In genomic region chr11:117557321-117557720, GRCh38 we compare ENCODE assay signal across 20 cellular contexts.
DNase-seq lines count a peak whose midpoint lies in the region; ATAC-seq and TF ChIP-seq lines count a peak whose summit lies in the region.
"Had no signal": no experiment of that assay in that cellular context is flagged by ENCODE, and none has a peak within 500 bp of the region (broad histone marks: within the 10 kb centered on the region; RNA-seq: fewer than 3 reads in every experiment).

No MANE protein-coding gene starts in this region.

- H3K4me3 Mint-ChIP-seq in nephron progenitor cell: peak overlapping the region; percentile 17
- H3K4me3 Mint-ChIP-seq: B cell had no signal

- no peak for TF ChIP-seq CTCF in nephron progenitor cell (IDR thresholded peaks at IDR 0.05)
- no peak for TF ChIP-seq CTCF in upper lobe of right lung (IDR thresholded peaks at IDR 0.05)
- TF ChIP-seq CTCF in esophagus squamous epithelium (IDR thresholded peaks at IDR 0.05): no peak

- peaks cover 15% of the 10 kb centered on the region for H3K4me1 Mint-ChIP-seq in nephron progenitor cell
- H3K4me1 Mint-ChIP-seq: B cell had no signal

- H4K20me1 ChIP-seq in Karpas-422 (ENCODE audit: insufficient read depth, low read depth, low read length): no peaks in the 10 kb centered on the region

- H3K27me3 Mint-ChIP-seq in nephron progenitor cell (ENCODE audit: low read depth, poor library complexity): peaks cover 31% of the 10 kb centered on the region

- H3K9me2 ChIP-seq in Karpas-422 (replicated peaks; ENCODE audit: insufficient read depth, low read length): no peaks in the 10 kb centered on the region

- no peaks in the 10 kb centered on the region for H3K79me2 ChIP-seq in Karpas-422 (ENCODE audit: low read length)

- H3K36me3 ChIP-seq in Karpas-422 (ENCODE audit: insufficient read depth, low read length): no peaks in the 10 kb centered on the region
- H3K36me3 ChIP-seq in upper lobe of right lung: no peaks in the 10 kb centered on the region
- H3K36me3 ChIP-seq in esophagus squamous epithelium: no peaks in the 10 kb centered on the region
- H3K36me3 ChIP-seq: SJSA1 had no signal

- intact Hi-C loops in upper lobe of right lung (cut with DNase I): no loop called here
- intact Hi-C loops in esophagus squamous epithelium (cut with DNase I): no loop called here

- peaks cover 84% of the 10 kb centered on the region for H3K4me1 ChIP-seq in Karpas-422 (ENCODE audit: low read length)
- no peaks in the 10 kb centered on the region for H3K4me1 ChIP-seq in upper lobe of right lung
- H3K4me1 ChIP-seq in esophagus squamous epithelium: no peaks in the 10 kb centered on the region
- H3K4me1 ChIP-seq: SJSA1 had no signal

- H3K9ac ChIP-seq in Karpas-422 (ENCODE audit: low read length): peak overlapping the region; percentile 66
- H3K9ac ChIP-seq: GM23248 had no signal

- H3K36me3 Mint-ChIP-seq in nephron progenitor cell (ENCODE audit: low read depth): no peaks in the 10 kb centered on the region

- peak; percentile 83 for DNase-seq in DMS79 treated with DMSO at 0.1 percent for 48 hours (lab: John Stamatoyannopoulos, UW)
- DNase-seq in Karpas-422: peak; percentile 70
- no peak for DNase-seq in nephron progenitor cell
- peak; percentile 43 for DNase-seq in upper lobe of right lung
- DNase-seq in esophagus squamous epithelium (lab: John Stamatoyannopoulos, UW): no peak
- DNase-seq in SIG-M5 treated with dmso at 0.1 percent for 504 hours (lab: John Stamatoyannopoulos, UW; ENCODE audit: unreplicated experiment): no peak
- no peak for DNase-seq in erythroblast (lab: John Stamatoyannopoulos, UW)
- DNase-seq: Calu3; GM23248; HCEC 1CT; IMR-90; KG1; MM.1S; NCI-H2029; NCI-H2227 treated with DMSO at 0.1 percent for 48 hours; NCI-H82; NK-92 treated with Interleukin-12 subunit alpha and Interleukin-12 subunit beta, amount 100 ng/mL, for 24 hours; PC-3 had no signal

- H2AFZ ChIP-seq in Karpas-422 (ENCODE audit: low read length): no peak overlapping the region
- H2AFZ ChIP-seq: GM23248 had no signal

- no peak for TF ChIP-seq POLR2A in esophagus squamous epithelium (IDR thresholded peaks at IDR 0.05)
- no peak for TF ChIP-seq POLR2A in erythroblast (IDR thresholded peaks at IDR 0.05; ENCODE audit: low read length)

- peak overlapping the region; percentile 67 for H3K4me2 ChIP-seq in Karpas-422 (ENCODE audit: low read depth, low read length, poor library complexity, severe bottlenecking)

- WGBS in esophagus squamous epithelium, 2 donors: 42 to 59% methylated on average over 6 of the region's 7 CpGs

- H3K9me3 ChIP-seq in Karpas-422 (ENCODE audit: low read length) (no peaks in the 10 kb centered on the region), upper lobe of right lung (no peaks in the 10 kb centered on the region), esophagus squamous epithelium (no peaks in the 10 kb centered on the region)
- H3K9me3 ChIP-seq: SJSA1 had no signal

- peak overlapping the region; percentile 99 for H3K27ac ChIP-seq in Karpas-422 (ENCODE audit: low read length)
- no peak overlapping the region for H3K27ac ChIP-seq in upper lobe of right lung
- no peak overlapping the region for H3K27ac ChIP-seq in esophagus squamous epithelium
- H3K27ac ChIP-seq: GM23248, SJSA1 had no signal

- H3K4me3 ChIP-seq in Karpas-422 (ENCODE audit: low read length): peak overlapping the region; percentile 43
- no peak overlapping the region for H3K4me3 ChIP-seq in upper lobe of right lung
- no peak overlapping the region for H3K4me3 ChIP-seq in esophagus squamous epithelium
- H3K4me3 ChIP-seq: GM23248, SJSA1 had no signal

- ATAC-seq in upper lobe of right lung: no peak
- ATAC-seq: PC-3 had no signal

- H3K27me3 ChIP-seq in Karpas-422 (ENCODE audit: low read length): no peaks in the 10 kb centered on the region
- no peaks in the 10 kb centered on the region for H3K27me3 ChIP-seq in upper lobe of right lung
- H3K27me3 ChIP-seq in esophagus squamous epithelium: peaks cover 0 to 49% (median 0%) of the 10 kb centered on the region in 4 donors
- H3K27me3 ChIP-seq: SJSA1 had no signal

- no peak overlapping the region for H3K27ac Mint-ChIP-seq in nephron progenitor cell
- H3K27ac Mint-ChIP-seq: B cell had no signal

- no peaks in the 10 kb centered on the region for H3K9me3 Mint-ChIP-seq in nephron progenitor cell

Comparison
In these comparisons a context has a peak if more than half of its experiments do, and no peak if none do; other contexts are left out.
1. DNase-seq: peak in DMS79 treated with DMSO at 0.1 percent for 48 hours (single experiment), Karpas-422 (single experiment) and upper lobe of right lung (single experiment); none in nephron progenitor cell (single experiment), esophagus squamous epithelium (single experiment), SIG-M5 treated with dmso at 0.1 percent for 504 hours (single experiment) and erythroblast (0 of 2).